ENCODE assay signal across 8 cellular contexts in genomic region chr2:240143801-240144648, GRCh38. TPM values are rescaled to one million over a fixed set of nuclear protein-coding genes. Genes with fewer than 3 reads are reported as not detected.
DNase-seq lines count a peak whose midpoint lies in the region; ATAC-seq and TF ChIP-seq lines count a peak whose summit lies in the region.

No MANE protein-coding gene starts in this region.

- CTCF ChIA-PET in HEK293T (lab: Yijun Ruan, JAX), result interaction anchor here (0.8 to 2.4 kb wide), 3 partner anchors 80 to 88 kb away, joined by 3 to 24 read pairs (median 3); no protein-coding TSS in a partner anchor

- POLR2A ChIA-PET in HEK293T (lab: Yijun Ruan, JAX), result interaction anchor here (1.3 kb wide), 1 partner anchor 85 kb away, joined by 4 read pairs; no protein-coding TSS in a partner anchor

- in situ Hi-C loops in Caki2 (cut with HindIII; ENCODE audit: low pct_unique_long_range_greater_than_20kb, low sequenced_read_pairs), result no loop called here

- H3K27me3 ChIP-seq in lower lobe of right lung (ENCODE audit: low read depth), result peaks cover 29% of the 10 kb centered on the region

- ATAC-seq in lower lobe of right lung (peak; percentile 87 to 89), HG03460 (IDR thresholded peaks at IDR 0.05; ENCODE audit: unreplicated experiment) (no peak)

- TF ChIP-seq CTCF in lower lobe of right lung (IDR thresholded peaks at IDR 0.05), result peak; percentile 96

- DNase-seq in Caki2 (ENCODE audit: low read depth), result peak; percentile 14
- peak; percentile 84 for DNase-seq in HEK293T (ENCODE audit: extremely low spot score)
- peak; percentile 64 for DNase-seq in NCI-H345 treated with DMSO at 0.1 percent for 48 hours (lab: John Stamatoyannopoulos, UW; ENCODE audit: unreplicated experiment)
- peak; percentile 83 to 86 for DNase-seq in activated CD4-positive, alpha-beta T cell treated with anti-CD3 and anti-CD28 coated beads, Interleukin-2, amount 50 U/mL, for 48 hours
- peak; percentile 74 for DNase-seq in dermis blood vessel endothelial cell
- peak; percentile 81 for DNase-seq in lower lobe of right lung
- DNase-seq in stimulated activated CD8-positive, alpha-beta memory T cell treated with anti-CD3 and anti-CD28 coated beads, Interleukin-12 subunit alpha, Interleukin-12 subunit beta, amount 100 ng/mL, for 4 hours (ENCODE audit: low read depth), result peak; percentile 61

- no peaks in the 10 kb centered on the region for H3K36me3 ChIP-seq in lower lobe of right lung

- H3K9me3 ChIP-seq in lower lobe of right lung, result no peaks in the 10 kb centered on the region

- H3K27ac ChIP-seq in lower lobe of right lung, result no peak overlapping the region

- intact Hi-C loops in lower lobe of right lung (cut with DNase I), result no loop called here

- H3K4me3 ChIP-seq in lower lobe of right lung, result no peak overlapping the region

- H3K4me1 ChIP-seq in lower lobe of right lung, result peaks cover 6% of the 10 kb centered on the region

TF ChIP-seq in HEK293T, 16 proteins besides CTCF, POLR2A, EP300 and RAD21:
- TF ChIP-seq ARNT (IDR thresholded peaks at IDR 0.05) (no peak), ZNF384 (IDR thresholded peaks at IDR 0.05) (no peak), CTBP1 (IDR thresholded peaks at IDR 0.05; ENCODE audit: borderline replicate concordance) (no peak), SUZ12 (IDR thresholded peaks at IDR 0.05) (no peak), SP1 (IDR thresholded peaks at IDR 0.05) (no peak)

RNA-seq across cellular contexts. Expression of gene OTOS, which starts 3.6 kb away (rescaled TPM):
- total RNA-seq in Caki2 (2014; rRNA removed; shearing (Covaris generic); ENCODE audit: low replicate concordance), result not detected in 2 replicates
- total RNA-seq in dermis blood vessel endothelial cell, result not detected in 2 replicates
- not detected for total RNA-seq in lower lobe of right lung

RNA-seq across cellular contexts. Expression of gene COPS9, which starts 7.9 kb away (rescaled TPM):
- total RNA-seq in Caki2 (2014; rRNA removed; shearing (Covaris generic); ENCODE audit: low replicate concordance), result 72.6 and 116 TPM in 2 replicates
- 61.7 and 98.9 TPM in 2 replicates for total RNA-seq in dermis blood vessel endothelial cell
- total RNA-seq in lower lobe of right lung, result 109 TPM

Comparison
In these comparisons a context has a peak if more than half of its experiments do, and no peak if none do; other contexts are left out.
1. DNase-seq: peak in every context shown above with its lines; median percentile 84 in activated CD4-positive, alpha-beta T cell treated with anti-CD3 and anti-CD28 coated beads, Interleukin-2, amount 50 U/mL, for 48 hours; 84 in HEK293T; 81 in lower lobe of right lung; 74 in dermis blood vessel endothelial cell; 64 in NCI-H345 treated with DMSO at 0.1 percent for 48 hours; 61 in stimulated activated CD8-positive, alpha-beta memory T cell treated with anti-CD3 and anti-CD28 coated beads, Interleukin-12 subunit alpha, Interleukin-12 subunit beta, amount 100 ng/mL, for 4 hours; 14 in Caki2.